ENCODE assay signal across 8 cellular contexts in genomic region chr9:111094433-111095421, GRCh38. TPM values are rescaled to one million over a fixed set of nuclear protein-coding genes. Genes with fewer than 3 reads are reported as not detected.
A peak's percentile ranks its signal among the peaks of the same experiment; 100 is the strongest.
DNase-seq lines count a peak whose midpoint lies in the region; ATAC-seq and TF ChIP-seq lines count a peak whose summit lies in the region.
"Had no signal": no experiment of that assay in that cellular context is flagged by ENCODE, and none has a peak within 500 bp of the region (broad histone marks: within the 10 kb centered on the region; RNA-seq: fewer than 3 reads in every experiment).

No MANE protein-coding gene starts in this region.

- H3K36me3 ChIP-seq in lower lobe of right lung, result no peaks in the 10 kb centered on the region
- no peaks in the 10 kb centered on the region for H3K36me3 ChIP-seq in uterus

- H3K4me1 ChIP-seq in lower lobe of right lung (peaks cover 12% of the 10 kb centered on the region), uterus (no peaks in the 10 kb centered on the region)

- TF ChIP-seq POLR2A in uterus (IDR thresholded peaks at IDR 0.05), result no peak

- H3K4me3 ChIP-seq in astrocyte of the cerebellum (ENCODE audit: low read depth, low read length), result no peak overlapping the region
- no peak overlapping the region for H3K4me3 ChIP-seq in lower lobe of right lung
- H3K4me3 ChIP-seq in uterus, result no peak overlapping the region

- no peaks in the 10 kb centered on the region for H3K36me3 Mint-ChIP-seq in activated CD8-positive, alpha-beta memory T cell treated with anti-CD3 and anti-CD28 coated beads, Interleukin-2, amount 10 ng/mL, durations not matched to agents 7 days and 5 days

- TF ChIP-seq CTCF in astrocyte of the cerebellum (IDR thresholded peaks at IDR 0.05; ENCODE audit: low read depth, low read length, missing control alignments), result no peak
- no peak for TF ChIP-seq CTCF in lower lobe of right lung (IDR thresholded peaks at IDR 0.05)
- TF ChIP-seq CTCF in uterus (IDR thresholded peaks at IDR 0.05), result no peak

- in situ Hi-C loops in astrocyte of the cerebellum (cut with HindIII; ENCODE audit: low sequenced_read_pairs), result no loop called here

- H3K4me3 Mint-ChIP-seq in activated CD8-positive, alpha-beta memory T cell treated with anti-CD3 and anti-CD28 coated beads, Interleukin-2, amount 10 ng/mL, durations not matched to agents 7 days and 5 days, result no peak overlapping the region

- peak; percentile 76 to 85 for ATAC-seq in lower lobe of right lung
- ATAC-seq in activated CD8-positive, alpha-beta memory T cell treated with anti-CD3 and anti-CD28 coated beads, Interleukin-2, amount 10 ng/mL, durations not matched to agents 7 days and 5 days, result no peak

- no peaks in the 10 kb centered on the region for H3K27me3 Mint-ChIP-seq in activated CD8-positive, alpha-beta memory T cell treated with anti-CD3 and anti-CD28 coated beads, Interleukin-2, amount 10 ng/mL, durations not matched to agents 7 days and 5 days

- H3K27ac Mint-ChIP-seq in activated CD8-positive, alpha-beta memory T cell treated with anti-CD3 and anti-CD28 coated beads, Interleukin-2, amount 10 ng/mL, durations not matched to agents 7 days and 5 days, result no peak overlapping the region

- H3K9me3 ChIP-seq in lower lobe of right lung (no peaks in the 10 kb centered on the region), uterus (no peaks in the 10 kb centered on the region)

- CTCF ChIA-PET in activated CD8-positive, alpha-beta memory T cell treated with anti-CD3 and anti-CD28 coated beads, Interleukin-2, amount 10 ng/mL, durations not matched to agents 7 days and 5 days (lab: Charles Lee), result no interaction called here

- peak; percentile 65 for DNase-seq in HT1080 (ENCODE audit: low read depth)
- peak; percentile 23 for DNase-seq in astrocyte of the cerebellum (ENCODE audit: low read depth)
- no peak for DNase-seq in lower lobe of right lung
- DNase-seq in uterus, result peak; percentile 38 to 54
- no peak for DNase-seq in T-helper 2 cell
- DNase-seq in activated CD8-positive, alpha-beta memory T cell treated with anti-CD3 and anti-CD28 coated beads, Interleukin-2, amount 10 ng/mL, durations not matched to agents 7 days and 5 days, result no peak
- no peak for DNase-seq in activated CD4-positive, alpha-beta T cell treated with anti-CD3 and anti-CD28 coated beads, Interleukin-2, amount 50 U/mL, for 48 hours
- DNase-seq: NCI-H1048 had no signal

- H3K9me3 Mint-ChIP-seq in activated CD8-positive, alpha-beta memory T cell treated with anti-CD3 and anti-CD28 coated beads, Interleukin-2, amount 10 ng/mL, durations not matched to agents 7 days and 5 days (ENCODE audit: low read depth), result no peaks in the 10 kb centered on the region

- H3K27me3 ChIP-seq in lower lobe of right lung (ENCODE audit: low read depth) (no peaks in the 10 kb centered on the region), uterus (no peaks in the 10 kb centered on the region)

- intact Hi-C loops in lower lobe of right lung (cut with DNase I), result no loop called here
- intact Hi-C loops in uterus (cut with DNase I; ENCODE audit: low total_unique reads), result no loop called here

- H3K4me1 Mint-ChIP-seq in activated CD8-positive, alpha-beta memory T cell treated with anti-CD3 and anti-CD28 coated beads, Interleukin-2, amount 10 ng/mL, durations not matched to agents 7 days and 5 days, result no peaks in the 10 kb centered on the region

- H3K27ac ChIP-seq in lower lobe of right lung (peak overlapping the region; percentile 47), uterus (peak overlapping the region; percentile 39 to 61)

RNA-seq across cellular contexts. Expression of gene LPAR1, which starts 56.5 kb away (rescaled TPM):
- 2.1 and 2.7 TPM in 2 replicates for total RNA-seq in HT1080 (2014; rRNA removed; shearing (Covaris generic))
- polyA plus RNA-seq in HT1080 (2015; cell fraction: cytosol; rRNA removed), result 2.8 TPM in 2 replicates
- 2.8 and 2.9 TPM in 2 replicates for polyA plus RNA-seq in HT1080 (2015; cell fraction: nucleus; rRNA removed)
- total RNA-seq in lower lobe of right lung, result 23.2 TPM
- total RNA-seq in uterus, result 10 to 100 TPM; 12.3 to 68.0 (median 51.0) TPM
- not detected for total RNA-seq in activated CD8-positive, alpha-beta memory T cell treated with anti-CD3 and anti-CD28 coated beads, Interleukin-2, amount 10 ng/mL, durations not matched to agents 7 days and 5 days

Comparison
In these comparisons a context has a peak if more than half of its experiments do, and no peak if none do; other contexts are left out.
1. DNase-seq: peak in HT1080 (single experiment), astrocyte of the cerebellum (single experiment) and uterus (2 of 2); none in lower lobe of right lung (single experiment), T-helper 2 cell (0 of 5), activated CD8-positive, alpha-beta memory T cell treated with anti-CD3 and anti-CD28 coated beads, Interleukin-2, amount 10 ng/mL, durations not matched to agents 7 days and 5 days (single experiment) and activated CD4-positive, alpha-beta T cell treated with anti-CD3 and anti-CD28 coated beads, Interleukin-2, amount 50 U/mL, for 48 hours (0 of 2).